In genomic region chr5:154406826-154407225, GRCh38 we compare ENCODE assay signal across 30 cellular contexts.
"Had no signal": no experiment of that assay in that cellular context is flagged by ENCODE, and none has a peak within 500 bp of the region (broad histone marks: within the 10 kb centered on the region; RNA-seq: fewer than 3 reads in every experiment).

No MANE protein-coding gene starts in this region.

- H3K27ac Mint-ChIP-seq: activated CD4-positive, alpha-beta T cell treated with anti-CD3 and anti-CD28 coated beads, Interleukin-2, amount 10 ng/mL, durations not matched to agents 7 days and 5 days; activated CD8-positive, alpha-beta T cell treated with anti-CD3 and anti-CD28 coated beads for 36 hours; activated naive CD8-positive, alpha-beta T cell treated with anti-CD3 and anti-CD28 coated beads, Interleukin-2, amount 10 ng/mL, durations not matched to agents 7 days and 5 days; nephron; progenitor cell of endocrine pancreas; stimulated activated naive B cell treated with anti-CD40 and anti-IgM and Interleukin-4, amounts not matched to agents 10 μg/mL and 1 μg/mL and 100 μg/mL, for 72 hours; T-helper 1 cell treated with Interleukin-12 subunit alpha and Interleukin-12 subunit beta and Interleukin-4 antibody, amounts not matched to agents 30 μg/mL and 1 μg/mL, for 36 hours had no signal

- ATAC-seq: activated CD4-positive, CD25-positive, alpha-beta regulatory T cell treated with anti-CD3 and anti-CD28 coated beads, Interleukin-2, amount 50 U/mL, for 24 hours; activated CD8-positive, alpha-beta T cell treated with anti-CD3 and anti-CD28 coated beads for 36 hours; activated T-cell treated with anti-CD3 and anti-CD28 coated beads, Interleukin-2, amount 50 U/mL, for 4 hours; heart right ventricle; right lobe of liver; stimulated activated naive B cell treated with anti-CD40 and anti-IgM and Interleukin-4, amounts not matched to agents 10 μg/mL and 1 μg/mL and 100 μg/mL, for 72 hours; upper lobe of right lung had no signal

- H3K27me3 ChIP-seq: esophagus muscularis mucosa, heart right ventricle, neutrophil, ovary, right lobe of liver, stomach, tibial artery, upper lobe of right lung had no signal

- H3K9me3 Mint-ChIP-seq: activated CD4-positive, alpha-beta T cell treated with anti-CD3 and anti-CD28 coated beads, Interleukin-2, amount 10 ng/mL, durations not matched to agents 7 days and 5 days; activated CD8-positive, alpha-beta T cell treated with anti-CD3 and anti-CD28 coated beads for 36 hours; activated naive CD8-positive, alpha-beta T cell treated with anti-CD3 and anti-CD28 coated beads, Interleukin-2, amount 10 ng/mL, durations not matched to agents 7 days and 5 days; activated T-cell treated with anti-CD3 and anti-CD28 coated beads, Interleukin-2, amount 50 U/mL, for 4 hours; nephron; stimulated activated naive B cell treated with anti-CD40 and anti-IgM and Interleukin-4, amounts not matched to agents 10 μg/mL and 1 μg/mL and 100 μg/mL, for 72 hours; T-helper 1 cell treated with Interleukin-12 subunit alpha and Interleukin-12 subunit beta and Interleukin-4 antibody, amounts not matched to agents 30 μg/mL and 1 μg/mL, for 36 hours had no signal

- H3K36me3 ChIP-seq: ovary had no signal

- DNase-seq: activated CD4-positive, alpha-beta T cell treated with anti-CD3 and anti-CD28 coated beads, Interleukin-2, amount 10 ng/mL, durations not matched to agents 7 days and 5 days; activated CD8-positive, alpha-beta T cell treated with anti-CD3 and anti-CD28 coated beads for 36 hours; activated effector memory CD4-positive, alpha-beta T cell treated with Interleukin-2 at 50 U/mL for 16 hours; activated naive CD4-positive, alpha-beta T cell treated with Interleukin-2 at 50 U/mL for 16 hours; activated naive CD8-positive, alpha-beta T cell treated with anti-CD3 and anti-CD28 coated beads, Interleukin-2, amount 10 ng/mL, durations not matched to agents 7 days and 5 days; activated T-cell treated with anti-CD3 and anti-CD28 coated beads, Interleukin-2, amount 50 U/mL, for 4 hours; amniotic stem cell; central memory CD4-positive, alpha-beta T cell; dermis blood vessel endothelial cell; effector CD4-positive, alpha-beta T cell; foreskin melanocyte; heart right ventricle; left ventricle myocardium inferior; right lobe of liver; stimulated activated CD4-positive, alpha-beta T cell treated with anti-CD3 and anti-CD28 coated beads, Interleukin-4, amount 100 ng/mL, for 24 hours; stimulated activated naive B cell treated with anti-CD40 and anti-IgM and Interleukin-4, amounts not matched to agents 10 μg/mL and 1 μg/mL and 100 μg/mL, for 72 hours; stomach; SW 1271; T-helper 9 cell; tibial artery had no signal

- H3K4me3 ChIP-seq: esophagus muscularis mucosa, heart right ventricle, left ventricle myocardium inferior, lung, ovary, right lobe of liver, stomach, tibial artery, upper lobe of right lung had no signal

- H3K4me3 Mint-ChIP-seq: activated CD4-positive, alpha-beta T cell treated with anti-CD3 and anti-CD28 coated beads, Interleukin-2, amount 10 ng/mL, durations not matched to agents 7 days and 5 days; activated CD8-positive, alpha-beta T cell treated with anti-CD3 and anti-CD28 coated beads for 36 hours; activated naive CD8-positive, alpha-beta T cell treated with anti-CD3 and anti-CD28 coated beads, Interleukin-2, amount 10 ng/mL, durations not matched to agents 7 days and 5 days; activated T-cell treated with anti-CD3 and anti-CD28 coated beads, Interleukin-2, amount 50 U/mL, for 4 hours; nephron; stimulated activated naive B cell treated with anti-CD40 and anti-IgM and Interleukin-4, amounts not matched to agents 10 μg/mL and 1 μg/mL and 100 μg/mL, for 72 hours; T-helper 1 cell treated with Interleukin-12 subunit alpha and Interleukin-12 subunit beta and Interleukin-4 antibody, amounts not matched to agents 30 μg/mL and 1 μg/mL, for 36 hours had no signal

- H3K27ac ChIP-seq: esophagus muscularis mucosa, heart right ventricle, left ventricle myocardium inferior, neutrophil, ovary, right lobe of liver, stomach, tibial artery, upper lobe of right lung, VCaP had no signal

- H3K9me3 ChIP-seq: esophagus muscularis mucosa, heart right ventricle, left ventricle myocardium inferior, neutrophil, ovary, right lobe of liver, stomach, tibial artery, upper lobe of right lung had no signal

- H3K27me3 Mint-ChIP-seq: activated CD4-positive, alpha-beta T cell treated with anti-CD3 and anti-CD28 coated beads, Interleukin-2, amount 10 ng/mL, durations not matched to agents 7 days and 5 days; activated CD8-positive, alpha-beta T cell treated with anti-CD3 and anti-CD28 coated beads for 36 hours; activated naive CD8-positive, alpha-beta T cell treated with anti-CD3 and anti-CD28 coated beads, Interleukin-2, amount 10 ng/mL, durations not matched to agents 7 days and 5 days; stimulated activated naive B cell treated with anti-CD40 and anti-IgM and Interleukin-4, amounts not matched to agents 10 μg/mL and 1 μg/mL and 100 μg/mL, for 72 hours had no signal
